Comparison of ENCODE assay signal across 1 cellular context in the genomic region with DNA sequence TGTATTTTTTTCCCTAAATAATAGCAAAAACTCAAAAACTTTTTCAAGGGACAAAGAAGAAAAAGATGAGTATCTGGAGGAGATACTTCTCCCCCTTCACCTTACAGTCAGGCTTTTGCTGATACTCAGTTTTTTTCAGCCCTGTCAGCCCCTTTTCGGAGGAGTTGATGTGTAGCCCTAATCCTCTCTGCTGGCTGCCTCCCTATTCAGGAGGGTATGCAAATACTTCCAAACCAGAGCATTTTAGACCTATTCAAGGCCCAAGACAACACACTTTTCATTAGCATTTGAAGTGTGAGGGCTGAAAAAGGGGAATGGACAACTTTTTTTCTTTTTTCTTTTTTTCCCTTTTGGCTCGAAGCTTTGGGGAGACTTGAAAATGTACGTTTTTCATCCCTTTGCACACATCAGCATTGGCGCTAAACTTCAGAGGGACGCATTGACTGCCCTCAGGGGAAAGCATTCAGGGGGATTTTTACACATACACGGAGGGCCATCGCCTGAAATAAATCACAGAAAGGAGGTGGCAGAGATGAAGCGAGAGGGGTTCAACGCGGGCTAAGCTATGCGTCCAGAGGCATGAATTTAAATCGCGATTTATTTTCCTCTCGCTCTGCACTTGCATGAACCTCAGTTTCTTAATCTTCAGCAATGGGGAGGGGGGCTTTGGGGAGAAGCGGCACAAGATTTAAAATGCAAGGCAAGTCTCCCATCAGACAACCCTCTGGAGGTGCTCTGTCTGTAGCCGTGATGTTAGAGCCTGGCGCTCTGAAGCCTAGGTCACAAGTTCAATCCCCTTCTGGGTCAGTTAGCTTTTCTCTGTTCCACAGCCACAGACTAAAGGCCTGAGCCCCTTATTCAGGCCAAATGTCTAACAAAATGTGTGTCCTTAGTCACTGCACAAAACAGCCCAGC.
TF ChIP-seq lines count a peak whose summit lies in the region.

No MANE protein-coding gene starts in this region.

TF ChIP-seq in H1, 55 proteins besides CTCF, POLR2A, EP300 and RAD21 (continued from another document):
- TF ChIP-seq, protein P1, sequence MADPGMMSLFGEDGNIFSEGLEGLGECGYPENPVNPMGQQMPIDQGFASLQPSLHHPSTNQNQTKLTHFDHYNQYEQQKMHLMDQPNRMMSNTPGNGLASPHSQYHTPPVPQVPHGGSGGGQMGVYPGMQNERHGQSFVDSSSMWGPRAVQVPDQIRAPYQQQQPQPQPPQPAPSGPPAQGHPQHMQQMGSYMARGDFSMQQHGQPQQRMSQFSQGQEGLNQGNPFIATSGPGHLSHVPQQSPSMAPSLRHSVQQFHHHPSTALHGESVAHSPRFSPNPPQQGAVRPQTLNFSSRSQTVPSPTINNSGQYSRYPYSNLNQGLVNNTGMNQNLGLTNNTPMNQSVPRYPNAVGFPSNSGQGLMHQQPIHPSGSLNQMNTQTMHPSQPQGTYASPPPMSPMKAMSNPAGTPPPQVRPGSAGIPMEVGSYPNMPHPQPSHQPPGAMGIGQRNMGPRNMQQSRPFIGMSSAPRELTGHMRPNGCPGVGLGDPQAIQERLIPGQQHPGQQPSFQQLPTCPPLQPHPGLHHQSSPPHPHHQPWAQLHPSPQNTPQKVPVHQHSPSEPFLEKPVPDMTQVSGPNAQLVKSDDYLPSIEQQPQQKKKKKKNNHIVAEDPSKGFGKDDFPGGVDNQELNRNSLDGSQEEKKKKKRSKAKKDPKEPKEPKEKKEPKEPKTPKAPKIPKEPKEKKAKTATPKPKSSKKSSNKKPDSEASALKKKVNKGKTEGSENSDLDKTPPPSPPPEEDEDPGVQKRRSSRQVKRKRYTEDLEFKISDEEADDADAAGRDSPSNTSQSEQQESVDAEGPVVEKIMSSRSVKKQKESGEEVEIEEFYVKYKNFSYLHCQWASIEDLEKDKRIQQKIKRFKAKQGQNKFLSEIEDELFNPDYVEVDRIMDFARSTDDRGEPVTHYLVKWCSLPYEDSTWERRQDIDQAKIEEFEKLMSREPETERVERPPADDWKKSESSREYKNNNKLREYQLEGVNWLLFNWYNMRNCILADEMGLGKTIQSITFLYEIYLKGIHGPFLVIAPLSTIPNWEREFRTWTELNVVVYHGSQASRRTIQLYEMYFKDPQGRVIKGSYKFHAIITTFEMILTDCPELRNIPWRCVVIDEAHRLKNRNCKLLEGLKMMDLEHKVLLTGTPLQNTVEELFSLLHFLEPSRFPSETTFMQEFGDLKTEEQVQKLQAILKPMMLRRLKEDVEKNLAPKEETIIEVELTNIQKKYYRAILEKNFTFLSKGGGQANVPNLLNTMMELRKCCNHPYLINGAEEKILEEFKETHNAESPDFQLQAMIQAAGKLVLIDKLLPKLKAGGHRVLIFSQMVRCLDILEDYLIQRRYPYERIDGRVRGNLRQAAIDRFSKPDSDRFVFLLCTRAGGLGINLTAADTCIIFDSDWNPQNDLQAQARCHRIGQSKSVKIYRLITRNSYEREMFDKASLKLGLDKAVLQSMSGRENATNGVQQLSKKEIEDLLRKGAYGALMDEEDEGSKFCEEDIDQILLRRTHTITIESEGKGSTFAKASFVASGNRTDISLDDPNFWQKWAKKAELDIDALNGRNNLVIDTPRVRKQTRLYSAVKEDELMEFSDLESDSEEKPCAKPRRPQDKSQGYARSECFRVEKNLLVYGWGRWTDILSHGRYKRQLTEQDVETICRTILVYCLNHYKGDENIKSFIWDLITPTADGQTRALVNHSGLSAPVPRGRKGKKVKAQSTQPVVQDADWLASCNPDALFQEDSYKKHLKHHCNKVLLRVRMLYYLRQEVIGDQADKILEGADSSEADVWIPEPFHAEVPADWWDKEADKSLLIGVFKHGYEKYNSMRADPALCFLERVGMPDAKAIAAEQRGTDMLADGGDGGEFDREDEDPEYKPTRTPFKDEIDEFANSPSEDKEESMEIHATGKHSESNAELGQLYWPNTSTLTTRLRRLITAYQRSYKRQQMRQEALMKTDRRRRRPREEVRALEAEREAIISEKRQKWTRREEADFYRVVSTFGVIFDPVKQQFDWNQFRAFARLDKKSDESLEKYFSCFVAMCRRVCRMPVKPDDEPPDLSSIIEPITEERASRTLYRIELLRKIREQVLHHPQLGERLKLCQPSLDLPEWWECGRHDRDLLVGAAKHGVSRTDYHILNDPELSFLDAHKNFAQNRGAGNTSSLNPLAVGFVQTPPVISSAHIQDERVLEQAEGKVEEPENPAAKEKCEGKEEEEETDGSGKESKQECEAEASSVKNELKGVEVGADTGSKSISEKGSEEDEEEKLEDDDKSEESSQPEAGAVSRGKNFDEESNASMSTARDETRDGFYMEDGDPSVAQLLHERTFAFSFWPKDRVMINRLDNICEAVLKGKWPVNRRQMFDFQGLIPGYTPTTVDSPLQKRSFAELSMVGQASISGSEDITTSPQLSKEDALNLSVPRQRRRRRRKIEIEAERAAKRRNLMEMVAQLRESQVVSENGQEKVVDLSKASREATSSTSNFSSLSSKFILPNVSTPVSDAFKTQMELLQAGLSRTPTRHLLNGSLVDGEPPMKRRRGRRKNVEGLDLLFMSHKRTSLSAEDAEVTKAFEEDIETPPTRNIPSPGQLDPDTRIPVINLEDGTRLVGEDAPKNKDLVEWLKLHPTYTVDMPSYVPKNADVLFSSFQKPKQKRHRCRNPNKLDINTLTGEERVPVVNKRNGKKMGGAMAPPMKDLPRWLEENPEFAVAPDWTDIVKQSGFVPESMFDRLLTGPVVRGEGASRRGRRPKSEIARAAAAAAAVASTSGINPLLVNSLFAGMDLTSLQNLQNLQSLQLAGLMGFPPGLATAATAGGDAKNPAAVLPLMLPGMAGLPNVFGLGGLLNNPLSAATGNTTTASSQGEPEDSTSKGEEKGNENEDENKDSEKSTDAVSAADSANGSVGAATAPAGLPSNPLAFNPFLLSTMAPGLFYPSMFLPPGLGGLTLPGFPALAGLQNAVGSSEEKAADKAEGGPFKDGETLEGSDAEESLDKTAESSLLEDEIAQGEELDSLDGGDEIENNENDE (IDR thresholded peaks at IDR 0.05; ENCODE audit: insufficient replicate concordance, low read length): peak; percentile 18
- TF ChIP-seq TBP (IDR thresholded peaks at IDR 0.05; ENCODE audit: low read depth, low read length): peak; percentile 86
- TF ChIP-seq HDAC2 (IDR thresholded peaks at IDR 0.05; ENCODE audit: borderline replicate concordance in 1 of 2, low read depth in 2 of 2, low read length in 2 of 2): 0 out of 4 replicates have a peak, but pooled peaks of 1 of the 2 experiments have one; percentile 46
